In genomic region chr1:20359451-20360330, GRCh38 we compare ENCODE assay signal across 10 cellular contexts.
DNase-seq lines count a peak whose midpoint lies in the region; FAIRE-seq and TF ChIP-seq lines count a peak whose summit lies in the region.
"Had no signal": no experiment of that assay in that cellular context is flagged by ENCODE, and none has a peak within 500 bp of the region (broad histone marks: within the 10 kb centered on the region; RNA-seq: fewer than 3 reads in every experiment).

No MANE protein-coding gene starts in this region.

- H3K9me3 Mint-ChIP-seq in type B pancreatic cell, result no peaks in the 10 kb centered on the region
- H3K9me3 Mint-ChIP-seq: endodermal cell had no signal

- no peak overlapping the region for H3K27ac Mint-ChIP-seq in type B pancreatic cell
- H3K27ac Mint-ChIP-seq: endodermal cell had no signal

- H3K4me3 Mint-ChIP-seq in type B pancreatic cell, result no peak overlapping the region
- H3K4me3 Mint-ChIP-seq: endodermal cell had no signal

- H3K27me3 Mint-ChIP-seq in type B pancreatic cell, result peaks cover 57% of the 10 kb centered on the region

- no peak for TF ChIP-seq CTCF in type B pancreatic cell (conservative IDR thresholded peaks at IDR 0.05)
- TF ChIP-seq CTCF in coronary artery (IDR thresholded peaks at IDR 0.05), result no peak

- peak; percentile 51 for FAIRE-seq in GM18507 (lab: Jason Lieb, UNC)
- FAIRE-seq: D721Med had no signal

- peaks cover 5% of the 10 kb centered on the region for H3K4me1 Mint-ChIP-seq in type B pancreatic cell (ENCODE audit: unreplicated experiment)
- H3K4me1 Mint-ChIP-seq: endodermal cell had no signal

- no peak overlapping the region for H3K27ac ChIP-seq in coronary artery

- DNase-seq in GM18507 (ENCODE audit: extremely low spot score, insufficient read length, low read depth), result no peak
- peak; percentile 56 for DNase-seq in RPMI7951 (ENCODE audit: low read depth)
- peak; percentile 24 for DNase-seq in activated naive CD8-positive, alpha-beta T cell treated with anti-CD3 and anti-CD28 coated beads, Interleukin-2, amount 50 U/mL, for 16 hours (ENCODE audit: low read depth, low spot score)
- peak; percentile 72 to 74 for DNase-seq in stimulated activated CD4-positive, alpha-beta T cell treated with anti-CD3 and anti-CD28 coated beads, Interleukin-15, amount 100 ng/mL, for 48 hours (ENCODE audit: low read depth in 2 of 2)
- DNase-seq in type B pancreatic cell (ENCODE audit: extremely low spot score, unreplicated experiment), result no peak
- no peak for DNase-seq in coronary artery (ENCODE audit: low spot score)
- DNase-seq in NCI-H1092 treated with DMSO at 0.1 percent for 48 hours (lab: John Stamatoyannopoulos, UW), result no peak
- DNase-seq in NOMO-1 treated with DMSO at 0.1 percent for 48 hours (lab: John Stamatoyannopoulos, UW; ENCODE audit: unreplicated experiment), result no peak
- DNase-seq: endodermal cell had no signal

- no peak overlapping the region for H3K4me3 ChIP-seq in coronary artery

- no peaks in the 10 kb centered on the region for H3K36me3 Mint-ChIP-seq in type B pancreatic cell

Comparison
In these comparisons a context has a peak if more than half of its experiments do, and no peak if none do; other contexts are left out.
1. DNase-seq: peak in RPMI7951 (single experiment), activated naive CD8-positive, alpha-beta T cell treated with anti-CD3 and anti-CD28 coated beads, Interleukin-2, amount 50 U/mL, for 16 hours (single experiment) and stimulated activated CD4-positive, alpha-beta T cell treated with anti-CD3 and anti-CD28 coated beads, Interleukin-15, amount 100 ng/mL, for 48 hours (2 of 2); none in GM18507 (single experiment), type B pancreatic cell (single experiment), coronary artery (single experiment), NCI-H1092 treated with DMSO at 0.1 percent for 48 hours (single experiment) and NOMO-1 treated with DMSO at 0.1 percent for 48 hours (single experiment).